ENCODE assay signal across 19 cellular contexts in the genomic region with DNA sequence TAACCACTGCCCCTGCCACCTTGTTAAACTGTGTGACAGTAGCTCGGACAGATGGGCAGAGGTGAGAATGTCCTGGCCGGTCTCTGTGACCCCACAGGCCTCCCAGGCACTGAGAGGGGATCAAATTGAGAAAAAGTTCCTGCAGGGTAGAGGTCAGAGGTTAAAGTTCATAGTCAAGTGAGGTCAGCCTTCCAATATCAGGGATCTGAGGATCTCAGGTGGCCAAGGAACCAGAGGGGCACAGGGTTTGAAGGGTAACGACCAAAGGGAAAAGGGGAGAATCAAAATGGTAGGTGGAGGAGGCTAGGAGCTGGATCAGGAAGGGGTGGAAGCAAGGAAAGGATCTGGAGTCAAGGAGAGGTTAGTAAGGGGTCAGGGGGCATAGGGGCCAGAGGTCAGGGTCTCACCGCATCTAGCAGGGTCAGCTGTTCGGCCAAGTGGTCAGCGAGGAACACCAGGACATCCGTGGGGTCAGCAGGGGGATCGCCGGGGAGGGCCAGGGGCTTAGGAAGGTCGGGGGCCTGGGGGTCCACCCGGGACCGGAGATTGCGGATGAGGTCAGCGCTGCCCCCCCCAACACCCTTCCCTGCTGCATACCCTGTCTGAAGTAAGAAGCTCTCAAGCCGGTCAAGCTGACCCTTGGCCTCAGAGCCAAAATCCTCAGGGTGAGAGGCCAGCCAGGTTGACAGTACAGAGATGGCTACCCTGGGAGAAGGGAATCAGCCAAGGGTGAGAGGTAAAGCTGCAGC. TPM values are rescaled to one million over a fixed set of nuclear protein-coding genes. Genes with fewer than 3 reads are reported as not detected.
DNase-seq lines count a peak whose midpoint lies in the region; ATAC-seq, FAIRE-seq and TF ChIP-seq lines count a peak whose summit lies in the region.
"Had no signal": no experiment of that assay in that cellular context is flagged by ENCODE, and none has a peak within 500 bp of the region (broad histone marks: within the 10 kb centered on the region; RNA-seq: fewer than 3 reads in every experiment).

No MANE protein-coding gene starts in this region.

- TF ChIP-seq POLR2A in GM12878 (IDR thresholded peaks at IDR 0.05; ENCODE audit: low read depth, low read length) = no peak

- H2AFZ ChIP-seq in GM12878 (ENCODE audit: control insufficient read depth, low read depth, low read length) = no peak overlapping the region

- in situ Hi-C loops in GM12878 (cut with MboI) = no loop called here

- no peaks in the 10 kb centered on the region for H3K27me3 ChIP-seq in CD4-positive, alpha-beta T cell (ENCODE audit: control insufficient read depth, insufficient read depth, low read length)
- H3K27me3 ChIP-seq in GM12878 (replicated peaks in 1 of 2; ENCODE audit: control insufficient read depth in 2 of 2, insufficient read depth in 2 of 2, low read length in 1 of 2) = no peaks in the 10 kb centered on the region
- H3K27me3 ChIP-seq: left lung had no signal

- 92% methylated on average over 15 of the region's 15 CpGs for WGBS in GM12878 (ENCODE audit: insufficient coverage, insufficient replicate concordance, low lambda C conversion rate, missing lambda C conversion rate)

- POLR2A ChIA-PET in CD4-positive, alpha-beta T cell (lab: Charles Lee) = interaction anchor here (0.5 to 7.5 kb wide), 5 partner anchors 16 to 1110 kb away, joined by 3 to 88 read pairs (median 80); a partner anchor contains a TSS
- POLR2A ChIA-PET in GM12878 (lab: Charles Lee) = interaction anchor here (2.4 kb wide), 1 partner anchor 17 kb away, joined by 19 read pairs; a partner anchor contains a TSS

- H3K27ac ChIP-seq in 22Rv1 = peak overlapping the region; percentile 98
- no peak overlapping the region for H3K27ac ChIP-seq in CD4-positive, alpha-beta T cell (ENCODE audit: low read depth, low read length)
- H3K27ac ChIP-seq in GM12878 (ENCODE audit: control insufficient read depth, insufficient read depth) = no peak overlapping the region
- H3K27ac ChIP-seq: SK-N-MC had no signal

- TF ChIP-seq CTCF in 22Rv1 (IDR thresholded peaks at IDR 0.05) (no peak), GM12878 (IDR thresholded peaks at IDR 0.05 in 2 of 3, conservative IDR thresholded peaks at IDR 0.05 in 1 of 3; ENCODE audit: control insufficient read depth in 2 of 3, extremely low read depth in 1 of 3, insufficient read depth in 1 of 3, low read depth in 3 of 3, low read length in 3 of 3) (no peak), natural killer cell (IDR thresholded peaks at IDR 0.05) (no peak)
- no peak for TF ChIP-seq CTCF in CD4-positive, alpha-beta T cell (IDR thresholded peaks at IDR 0.05)

- peaks cover 5% of the 10 kb centered on the region for H3K79me2 ChIP-seq in GM12878 (ENCODE audit: control insufficient read depth, insufficient read depth, low read length)

- H3K36me3 ChIP-seq in GM12878 (ENCODE audit: control insufficient read depth in 2 of 2, insufficient read depth in 2 of 2, low read length in 1 of 2) = peaks cover 0 to 10% of the 10 kb centered on the region in 2 experiments; a peak in 3 of 4 replicates

- H4K20me1 ChIP-seq in GM12878 (ENCODE audit: control insufficient read depth, insufficient read depth) = no peaks in the 10 kb centered on the region

- H3K9me3 ChIP-seq in CD4-positive, alpha-beta T cell (ENCODE audit: control insufficient read depth, low read length) = no peaks in the 10 kb centered on the region
- H3K9me3 ChIP-seq in GM12878 (replicated peaks; ENCODE audit: control insufficient read depth, insufficient read depth, low read length) = no peaks in the 10 kb centered on the region
- H3K9me3 ChIP-seq: left lung had no signal

- TF ChIP-seq RAD21 in GM12878 (IDR thresholded peaks at IDR 0.05; ENCODE audit: insufficient read depth, low read depth, low read length) = no peak

- no peak for FAIRE-seq in GM12878 (lab: Jason Lieb, UNC)

- H3K4me2 ChIP-seq in GM12878 (ENCODE audit: control insufficient read depth, insufficient read depth) = no peak overlapping the region

- peaks cover 11% of the 10 kb centered on the region for H3K4me1 ChIP-seq in GM12878 (ENCODE audit: control insufficient read depth, insufficient read depth, low read length)

- H3K36me3 Mint-ChIP-seq in CD4-positive, alpha-beta T cell (ENCODE audit: low read depth) = peaks cover 77% of the 10 kb centered on the region
- no peaks in the 10 kb centered on the region for H3K36me3 Mint-ChIP-seq in natural killer cell

- CTCF ChIA-PET in CD4-positive, alpha-beta T cell (lab: Charles Lee) = no interaction called here
- CTCF ChIA-PET in GM12878 (lab: Yijun Ruan, JAX) = interaction anchor here (1.0 to 4.5 kb wide), 2 partner anchors 19 to 100 kb away, joined by 3 to 30 read pairs; a partner anchor contains a TSS

- intact Hi-C loops in CD4-positive, alpha-beta T cell (cut with DNase I, micrococcal nuclease) = loop anchor here in 1 of 2 experiments (10.0 kb wide), 1 partner anchor 1431 kb away; a partner anchor contains a TSS
- intact Hi-C loops in GM12878 (cut with micrococcal nuclease; ENCODE audit: unreplicated experiment) (no loop called here), natural killer cell (cut with micrococcal nuclease) (no loop called here)

- no peak for DNase-seq in CD4-positive, alpha-beta T cell
- DNase-seq in GM12878 (ENCODE audit: low read depth, low spot score) = no peak
- no peak for DNase-seq in natural killer cell
- DNase-seq in GM19240 (ENCODE audit: insufficient read length, low spot score) = no peak
- DNase-seq: AML-193; cerebellar nuclear complex; DMS79 treated with DMSO at 0.1 percent for 48 hours; HCEC 1CT; NCI-H2029; NCI-H524 treated with DMSO at 0.1 percent for 48 hours; retina; stimulated activated CD4-positive, alpha-beta T cell treated with anti-CD3 and anti-CD28 coated beads, Interleukin-15, amount 100 ng/mL, for 24 hours; substantia nigra had no signal

- H3K4me3 Mint-ChIP-seq in CD4-positive, alpha-beta T cell = peak overlapping the region; percentile 78
- peak overlapping the region; percentile 70 for H3K4me3 Mint-ChIP-seq in natural killer cell

- no peak overlapping the region for H3K9ac ChIP-seq in GM12878 (ENCODE audit: control insufficient read depth, insufficient read depth, low read length)

- RAD21 ChIA-PET in GM12878 (lab: Charles Lee; ENCODE audit: unreplicated experiment) = no interaction called here

- no peak for TF ChIP-seq EP300 in GM12878 (IDR thresholded peaks at IDR 0.05; ENCODE audit: borderline replicate concordance in 1 of 2, control insufficient read depth in 1 of 2, low read depth in 2 of 2, low read length in 2 of 2)

- peak overlapping the region; percentile 99 for H3K27ac Mint-ChIP-seq in CD4-positive, alpha-beta T cell
- H3K27ac Mint-ChIP-seq in natural killer cell = peak overlapping the region; percentile 99

- no peak overlapping the region for H3K4me3 ChIP-seq in GM12878
- H3K4me3 ChIP-seq: SK-N-MC had no signal

- no peaks in the 10 kb centered on the region for H3K9me3 Mint-ChIP-seq in CD4-positive, alpha-beta T cell
- no peaks in the 10 kb centered on the region for H3K9me3 Mint-ChIP-seq in natural killer cell

- no peaks in the 10 kb centered on the region for H3K27me3 Mint-ChIP-seq in CD4-positive, alpha-beta T cell
- H3K27me3 Mint-ChIP-seq in natural killer cell (ENCODE audit: low read depth in 2 of 2) = no peaks in the 10 kb centered on the region

- SMC1A ChIA-PET in GM12878 (lab: Charles Lee; ENCODE audit: uncharacterized antibody, unreplicated experiment) = no interaction called here

- no TSS peak for BruUV-seq in GM12878 (replicated peaks; lab: Mats Ljungman, UMichigan)

- ATAC-seq in CD4-positive, alpha-beta T cell (ENCODE audit: poor library complexity) = no peak
- ATAC-seq in GM12878 (no peak), natural killer cell (no peak), GM18498 (IDR thresholded peaks at IDR 0.05; ENCODE audit: unreplicated experiment) (no peak), GM21367 (IDR thresholded peaks at IDR 0.05; ENCODE audit: unreplicated experiment) (no peak)
- ATAC-seq: left lung had no signal

- H3K4me1 Mint-ChIP-seq in CD4-positive, alpha-beta T cell (ENCODE audit: low read depth) = peaks cover 27% of the 10 kb centered on the region
- H3K4me1 Mint-ChIP-seq in natural killer cell = peaks cover 37 to 51% of the 10 kb centered on the region in 2 donors

RNA-seq across cellular contexts. Expression of a gene that starts 2.9 kb away (rescaled TPM):
- total RNA-seq in CD4-positive, alpha-beta T cell = 10 to 100 TPM; 39.2 to 39.4 TPM
- total RNA-seq in GM12878 (2013; cell fraction: nucleolus; rRNA removed) = 38.8 and 43.0 TPM in 2 replicates
- total RNA-seq in GM12878 (2014; rRNA removed) (7.1 and 7.2 TPM in 2 replicates), GM12878 (2014; rRNA removed; fragmentation: Illumina TruSeq; extraction: Trizol) (5.7 and 6.9 TPM in 2 replicates), GM12878 (2021) (17.8 and 21.2 TPM in 2 replicates), natural killer cell (10 to 100 TPM; 80.7 to 91.4 (median 84.9) TPM)
- 10.6 TPM for polyA plus RNA-seq in GM12878 (2011; ENCODE audit: low read depth)
- polyA plus RNA-seq in GM12878 (2011; rRNA removed) (11.4 and 15.5 TPM in 2 replicates), GM12878 (2014; fragmentation: Illumina TruSeq; extraction: Trizol) (5.2 and 9.0 TPM in 2 replicates), GM12878 (2014; fragmentation: Nextera tagmentation; extraction: Ambion mirVana) (1 to 10 TPM in 1 of 2 experiments, under 1 TPM in 1; 0.84 to 2.7 TPM), GM12878 (2014; rRNA removed) (14.5 and 18.1 TPM in 2 replicates), GM12878 (2016; fragmentation: Nextera tagmentation; extraction: Ambion mirVana) (1 to 10 TPM; 5.2 to 6.5 TPM)
- polyA plus RNA-seq in GM12878 (2011; cell fraction: cytosol; rRNA removed) = 9.6 and 13.7 TPM in 2 replicates
- 269 and 282 TPM in 2 replicates for polyA plus RNA-seq in GM12878 (2011; cell fraction: nucleus; rRNA removed)
- 20.2 and 22.4 TPM in 2 replicates for polyA plus RNA-seq in GM12878 (2012)
- polyA minus RNA-seq in GM12878 (2011; rRNA and poly(A)+ RNA removed) = 6.0 and 19.5 TPM in 2 replicates
- 4.0 and 4.7 TPM in 2 replicates for polyA minus RNA-seq in GM12878 (2011; cell fraction: cytosol; rRNA and poly(A)+ RNA removed)
- polyA minus RNA-seq in GM12878 (2011; cell fraction: nucleus; rRNA and poly(A)+ RNA removed) = 38.9 and 53.4 TPM in 2 replicates

RNA-seq across cellular contexts. Expression of a gene that starts 6.4 kb away (rescaled TPM):
- total RNA-seq in CD4-positive, alpha-beta T cell = 10 to 100 TPM in 1 of 2 experiments, 1 to 10 TPM in 1; 9.7 to 11.7 TPM
- 15.0 and 16.1 TPM in 2 replicates for total RNA-seq in GM12878 (2013; cell fraction: nucleolus; rRNA removed)
- total RNA-seq in GM12878 (2014; rRNA removed) (110 and 131 TPM in 2 replicates), GM12878 (2014; rRNA removed; fragmentation: Illumina TruSeq; extraction: Trizol) (134 and 141 TPM in 2 replicates), GM12878 (2021) (87.8 and 91.8 TPM in 2 replicates), natural killer cell (10 to 100 TPM; 19.2 to 26.5 (median 22.7) TPM)
- 149 TPM for polyA plus RNA-seq in GM12878 (2011; ENCODE audit: low read depth)
- polyA plus RNA-seq in GM12878 (2011; rRNA removed) (73.4 and 83.5 TPM in 2 replicates), GM12878 (2014; fragmentation: Illumina TruSeq; extraction: Trizol) (168 and 182 TPM in 2 replicates), GM12878 (2014; fragmentation: Nextera tagmentation; extraction: Ambion mirVana) (1 to 10 TPM; 3.1 to 5.7 TPM), GM12878 (2014; rRNA removed) (164 and 165 TPM in 2 replicates), GM12878 (2016; fragmentation: Nextera tagmentation; extraction: Ambion mirVana) (10 to 100 TPM; 27.7 to 35.7 TPM)
- polyA plus RNA-seq in GM12878 (2011; cell fraction: cytosol; rRNA removed) = 37.7 and 46.6 TPM in 2 replicates
- 53.0 and 60.5 TPM in 2 replicates for polyA plus RNA-seq in GM12878 (2011; cell fraction: nucleus; rRNA removed)
- 83.0 and 98.2 TPM in 2 replicates for polyA plus RNA-seq in GM12878 (2012)
- 20.4 and 20.6 TPM in 2 replicates for polyA minus RNA-seq in GM12878 (2011; rRNA and poly(A)+ RNA removed)
- 10.8 and 12.3 TPM in 2 replicates for polyA minus RNA-seq in GM12878 (2011; cell fraction: cytosol; rRNA and poly(A)+ RNA removed)
- 25.8 and 32.7 TPM in 2 replicates for polyA minus RNA-seq in GM12878 (2011; cell fraction: nucleus; rRNA and poly(A)+ RNA removed)

RNA-seq across cellular contexts. Expression of a gene that starts 6.8 kb away (rescaled TPM):
- 10 to 100 TPM; 13.6 to 15.8 TPM for total RNA-seq in CD4-positive, alpha-beta T cell
- 48.9 and 51.3 TPM in 2 replicates for total RNA-seq in GM12878 (2013; cell fraction: nucleolus; rRNA removed)
- 82.7 and 98.4 TPM in 2 replicates for total RNA-seq in GM12878 (2014; rRNA removed)
- total RNA-seq in GM12878 (2014; rRNA removed; fragmentation: Illumina TruSeq; extraction: Trizol) = 93.9 and 98.0 TPM in 2 replicates
- 90.4 and 96.4 TPM in 2 replicates for total RNA-seq in GM12878 (2021)
- 30.0 TPM for polyA plus RNA-seq in GM12878 (2011; ENCODE audit: low read depth)
- 31.7 and 50.0 TPM in 2 replicates for polyA plus RNA-seq in GM12878 (2011; rRNA removed)
- 55.6 and 72.4 TPM in 2 replicates for polyA plus RNA-seq in GM12878 (2011; cell fraction: cytosol; rRNA removed)
- polyA plus RNA-seq in GM12878 (2011; cell fraction: nucleus; rRNA removed) = 141 and 154 TPM in 2 replicates
- 42.3 and 52.4 TPM in 2 replicates for polyA plus RNA-seq in GM12878 (2012)
- 58.9 and 66.9 TPM in 2 replicates for polyA plus RNA-seq in GM12878 (2014; fragmentation: Illumina TruSeq; extraction: Trizol)
- polyA plus RNA-seq in GM12878 (2014; fragmentation: Nextera tagmentation; extraction: Ambion mirVana) = 10 to 100 TPM; 10.1 to 23.5 TPM
- polyA plus RNA-seq in GM12878 (2014; rRNA removed) = 75.5 and 88.6 TPM in 2 replicates
- polyA plus RNA-seq in GM12878 (2016; fragmentation: Nextera tagmentation; extraction: Ambion mirVana) = 100 to 1,000 TPM; 134 to 147 TPM
- polyA minus RNA-seq in GM12878 (2011; rRNA and poly(A)+ RNA removed) = 78.2 and 78.6 TPM in 2 replicates
- polyA minus RNA-seq in GM12878 (2011; cell fraction: cytosol; rRNA and poly(A)+ RNA removed) = 32.6 and 39.4 TPM in 2 replicates
- polyA minus RNA-seq in GM12878 (2011; cell fraction: nucleus; rRNA and poly(A)+ RNA removed) = 43.9 and 77.9 TPM in 2 replicates
- 10 to 100 TPM; 33.6 to 56.3 (median 47.0) TPM for total RNA-seq in natural killer cell

RNA-seq across cellular contexts. Expression of a gene that starts 18.1 kb away (rescaled TPM):
- 100 to 1,000 TPM; 203 to 206 TPM for total RNA-seq in CD4-positive, alpha-beta T cell
- 335 and 353 TPM in 2 replicates for total RNA-seq in GM12878 (2013; cell fraction: nucleolus; rRNA removed)
- total RNA-seq in GM12878 (2014; rRNA removed) = 107 and 118 TPM in 2 replicates
- total RNA-seq in GM12878 (2014; rRNA removed; fragmentation: Illumina TruSeq; extraction: Trizol) = 44.0 and 46.7 TPM in 2 replicates
- 210 and 219 TPM in 2 replicates for total RNA-seq in GM12878 (2021)
- 42.0 TPM for polyA plus RNA-seq in GM12878 (2011; ENCODE audit: low read depth)
- 20.7 and 40.7 TPM in 2 replicates for polyA plus RNA-seq in GM12878 (2011; rRNA removed)
- polyA plus RNA-seq in GM12878 (2011; cell fraction: cytosol; rRNA removed) = 47.6 and 47.9 TPM in 2 replicates
- polyA plus RNA-seq in GM12878 (2011; cell fraction: nucleus; rRNA removed) = 94.4 and 126 TPM in 2 replicates
- 74.5 and 97.1 TPM in 2 replicates for polyA plus RNA-seq in GM12878 (2012)
- 35.4 and 49.4 TPM in 2 replicates for polyA plus RNA-seq in GM12878 (2014; fragmentation: Illumina TruSeq; extraction: Trizol)
- polyA plus RNA-seq in GM12878 (2014; fragmentation: Nextera tagmentation; extraction: Ambion mirVana) = 10 to 100 TPM; 14.6 to 30.0 TPM
- 108 and 138 TPM in 2 replicates for polyA plus RNA-seq in GM12878 (2014; rRNA removed)
- 100 to 1,000 TPM; 107 TPM for polyA plus RNA-seq in GM12878 (2016; fragmentation: Nextera tagmentation; extraction: Ambion mirVana)
- polyA minus RNA-seq in GM12878 (2011; rRNA and poly(A)+ RNA removed) = 29.7 and 48.2 TPM in 2 replicates
- polyA minus RNA-seq in GM12878 (2011; cell fraction: cytosol; rRNA and poly(A)+ RNA removed) = 72.3 and 73.2 TPM in 2 replicates
- polyA minus RNA-seq in GM12878 (2011; cell fraction: nucleus; rRNA and poly(A)+ RNA removed) = 34.7 and 65.7 TPM in 2 replicates
- total RNA-seq in natural killer cell = 100 to 1,000 TPM; 404 to 457 (median 446) TPM

RNA-seq across cellular contexts. Expression of a gene that starts 18.9 kb away (rescaled TPM):
- total RNA-seq in CD4-positive, alpha-beta T cell = 10 to 100 TPM; 11.1 to 12.7 TPM
- 14.5 and 15.4 TPM in 2 replicates for total RNA-seq in GM12878 (2013; cell fraction: nucleolus; rRNA removed)
- total RNA-seq in GM12878 (2014; rRNA removed) (6.8 and 8.2 TPM in 2 replicates), GM12878 (2014; rRNA removed; fragmentation: Illumina TruSeq; extraction: Trizol) (2.8 and 2.9 TPM in 2 replicates), GM12878 (2021) (6.2 and 6.5 TPM in 2 replicates), natural killer cell (10 to 100 TPM; 22.7 to 24.1 (median 23.1) TPM)
- polyA plus RNA-seq in GM12878 (2011; ENCODE audit: low read depth) = 1.5 TPM
- polyA plus RNA-seq in GM12878 (2011; rRNA removed) (1.0 and 1.8 TPM in 2 replicates), GM12878 (2014; fragmentation: Illumina TruSeq; extraction: Trizol) (0.33 and 0.98 TPM in 2 replicates), GM12878 (2014; fragmentation: Nextera tagmentation; extraction: Ambion mirVana) (under 1 TPM; 0.27 to 0.37 TPM), GM12878 (2014; rRNA removed) (4.6 and 5.1 TPM in 2 replicates), GM12878 (2016; fragmentation: Nextera tagmentation; extraction: Ambion mirVana) (1 to 10 TPM; 2.4 to 3.8 TPM)
- polyA plus RNA-seq in GM12878 (2011; cell fraction: cytosol; rRNA removed) = 2.4 and 3.0 TPM in 2 replicates
- polyA plus RNA-seq in GM12878 (2011; cell fraction: nucleus; rRNA removed) = 3.8 and 4.4 TPM in 2 replicates
- 5.8 TPM in 2 replicates for polyA plus RNA-seq in GM12878 (2012)
- polyA minus RNA-seq in GM12878 (2011; rRNA and poly(A)+ RNA removed) = 2.7 and 7.0 TPM in 2 replicates
- 1.7 and 3.2 TPM in 2 replicates for polyA minus RNA-seq in GM12878 (2011; cell fraction: cytosol; rRNA and poly(A)+ RNA removed)
- polyA minus RNA-seq in GM12878 (2011; cell fraction: nucleus; rRNA and poly(A)+ RNA removed) = 12.5 and 20.7 TPM in 2 replicates
- total RNA-seq: myocyte had no signal
